Comparison of ENCODE assay signal across 9 cellular contexts in genomic region chr14:34012978-34013713, GRCh38.
DNase-seq lines count a peak whose midpoint lies in the region; ATAC-seq, FAIRE-seq and TF ChIP-seq lines count a peak whose summit lies in the region.
"Had no signal": no experiment of that assay in that cellular context is flagged by ENCODE, and none has a peak within 500 bp of the region (broad histone marks: within the 10 kb centered on the region; RNA-seq: fewer than 3 reads in every experiment).

No MANE protein-coding gene starts in this region.

- TF ChIP-seq CTCF in bronchial epithelial cell (IDR thresholded peaks at IDR 0.05; ENCODE audit: insufficient read depth, low read length, severe bottlenecking) (no peak), endodermal cell (conservative IDR thresholded peaks at IDR 0.05) (no peak)

- DNase-seq in bronchial epithelial cell (ENCODE audit: low read depth) (peak; percentile 17), HuH-7 (ENCODE audit: low spot score) (no peak), NCI-H2196 treated with DMSO at 0.1 percent for 48 hours (lab: John Stamatoyannopoulos, UW; ENCODE audit: unreplicated experiment) (no peak), DMS 273 treated with DMSO at 0.1 percent for 48 hours (lab: John Stamatoyannopoulos, UW) (no peak), endodermal cell (no peak)

- no peak overlapping the region for H3K27ac ChIP-seq in endodermal cell (ENCODE audit: low read depth, low read length)
- H3K27ac ChIP-seq: epithelial cell of prostate had no signal

- H3K4me3 Mint-ChIP-seq in endodermal cell, result no peak overlapping the region

- no peak overlapping the region for H3K9ac ChIP-seq in endodermal cell (ENCODE audit: extremely low read depth, low read length, poor library complexity, severe bottlenecking)

- H3K36me3 Mint-ChIP-seq in endodermal cell (ENCODE audit: low read depth), result no peaks in the 10 kb centered on the region

- H3K27me3 ChIP-seq in bronchial epithelial cell (ENCODE audit: control insufficient read depth, insufficient read depth, low read length) (peaks cover 2% of the 10 kb centered on the region), endodermal cell (ENCODE audit: control insufficient read depth, insufficient read depth, low read length, poor library complexity, severe bottlenecking) (peaks cover 32% of the 10 kb centered on the region)

- no peaks in the 10 kb centered on the region for H3K4me1 ChIP-seq in endodermal cell (ENCODE audit: control insufficient read depth, insufficient read depth, low read length)

- no peak overlapping the region for H3K27ac Mint-ChIP-seq in endodermal cell

- H3K4me3 ChIP-seq in bronchial epithelial cell (ENCODE audit: low read depth, low read length) (no peak overlapping the region), endodermal cell (ENCODE audit: low read length) (no peak overlapping the region)

- H3K27me3 Mint-ChIP-seq in endodermal cell (ENCODE audit: insufficient read depth), result peaks cover 33% of the 10 kb centered on the region

- no peaks in the 10 kb centered on the region for H3K9me3 ChIP-seq in endodermal cell (ENCODE audit: control insufficient read depth, low read length)

- ATAC-seq in GM18498 (IDR thresholded peaks at IDR 0.05; ENCODE audit: unreplicated experiment) (peak; percentile 77), GM21447 (IDR thresholded peaks at IDR 0.05; ENCODE audit: unreplicated experiment) (peak; percentile 87), HG03565 (IDR thresholded peaks at IDR 0.05; ENCODE audit: unreplicated experiment) (peak; percentile 82)

- FAIRE-seq in bronchial epithelial cell (lab: Jason Lieb, UNC), result no peak

- H3K9me3 Mint-ChIP-seq in endodermal cell, result no peaks in the 10 kb centered on the region

- 79 to 80% methylated on average over 2 to 7 of the region's 9 CpGs for WGBS in endodermal cell (ENCODE audit: insufficient coverage in 1 of 2, insufficient read length in 1 of 2), 2 experiments

- H3K36me3 ChIP-seq in bronchial epithelial cell (ENCODE audit: control insufficient read depth, insufficient read depth, low read length), result no peaks in the 10 kb centered on the region
- no peaks in the 10 kb centered on the region for H3K36me3 ChIP-seq in endodermal cell (ENCODE audit: control insufficient read depth, insufficient read depth, low read length)

- peaks cover 8% of the 10 kb centered on the region for H3K4me1 Mint-ChIP-seq in endodermal cell
